29 cellular contexts compared by ENCODE assay signal in genomic region chr2:72810165-72810564, GRCh38.
"Had no signal": no experiment of that assay in that cellular context is flagged by ENCODE, and none has a peak within 500 bp of the region (broad histone marks: within the 10 kb centered on the region; RNA-seq: fewer than 3 reads in every experiment).

No MANE protein-coding gene starts in this region.

- H3K9me3 ChIP-seq: suprapubic skin, testis, thoracic aorta, thyroid gland, uterus, vagina had no signal

- H3K27me3 Mint-ChIP-seq: stimulated activated memory B cell treated with anti-CD40 and anti-IgM and Interleukin-4, amounts not matched to agents 10 μg/mL and 1 μg/mL and 100 μg/mL, for 72 hours; stimulated activated naive B cell treated with anti-CD40 and anti-IgM and Interleukin-4, amounts not matched to agents 10 μg/mL and 1 μg/mL and 100 μg/mL, for 72 hours; stimulated activated naive CD8-positive, alpha-beta T cell treated with anti-CD3 and anti-CD28 coated beads, Interleukin-15, amount 100 ng/mL, for 72 hours; stimulated activated naive CD8-positive, alpha-beta T cell treated with anti-CD3 and anti-CD28 coated beads, Interleukin-15, Interleukin-2, amounts not matched to agents 100 ng/mL and 50 ng/mL, for 24 hours; type B pancreatic cell had no signal

- H3K36me3 ChIP-seq: suprapubic skin, thoracic aorta, thyroid gland, transverse colon, upper lobe of left lung, upper lobe of right lung, uterus, vagina had no signal

- FAIRE-seq: urothelium cell line had no signal

- H3K4me1 Mint-ChIP-seq: stimulated activated effector memory CD8-positive, alpha-beta T cell treated with anti-CD3 and anti-CD28 coated beads, Interleukin-12 subunit alpha, Interleukin-12 subunit beta, amount 100 ng/mL, for 72 hours; stimulated activated naive B cell treated with anti-CD40 and anti-IgM and Interleukin-4, amounts not matched to agents 10 μg/mL and 1 μg/mL and 100 μg/mL, for 72 hours had no signal

- H3K4me1 ChIP-seq: suprapubic skin, testis, thyroid gland, tibial artery, transverse colon, upper lobe of left lung, upper lobe of right lung, uterus had no signal

- H3K27me3 ChIP-seq: stomach, suprapubic skin, testis, thyroid gland, tibial artery, tibial nerve, transverse colon, upper lobe of left lung, upper lobe of right lung, uterus, vagina had no signal

- DNase-seq: stimulated activated CD4-positive, alpha-beta T cell treated with anti-CD3 and anti-CD28 coated beads, Interleukin-2, amount 100 ng/mL, for 48 hours; stimulated activated CD4-positive, alpha-beta T cell treated with anti-CD3 and anti-CD28 coated beads, Interleukin-4, amount 100 ng/mL, for 1 hour; stimulated activated CD4-positive, alpha-beta T cell treated with anti-CD3 and anti-CD28 coated beads, Interleukin-4, amount 100 ng/mL, for 24 hours; stimulated activated CD4-positive, alpha-beta T cell treated with anti-CD3 and anti-CD28 coated beads, Interleukin-4, amount 100 ng/mL, for 4 hours; stimulated activated CD8-positive, alpha-beta memory T cell treated with anti-CD3 and anti-CD28 coated beads, Interleukin-4, amount 100 ng/mL, for 48 hours; stimulated activated naive B cell treated with anti-CD40 and anti-IgM and Interleukin-4, amounts not matched to agents 10 μg/mL and 1 μg/mL and 100 μg/mL, for 72 hours; stimulated activated naive CD4-positive, alpha-beta T cell; stimulated activated naive CD4-positive, alpha-beta T cell treated with Interleukin-2 at 50 U/mL for 16 hours; stimulated activated naive CD8-positive, alpha-beta T cell treated with anti-CD3 and anti-CD28 coated beads, Interleukin-15, amount 100 ng/mL, for 72 hours; stimulated activated naive CD8-positive, alpha-beta T cell treated with anti-CD3 and anti-CD28 coated beads, Interleukin-15, Interleukin-2, amounts not matched to agents 100 U/mL and 50 U/mL, for 24 hours; stomach; substantia nigra; testis; thyroid gland; tibial artery; transverse colon; trophoblast cell; upper lobe of left lung; upper lobe of right lung; uterus had no signal

- H3K4me3 ChIP-seq: stomach, suprapubic skin, testis, thoracic aorta, thyroid gland, tibial artery, tibial nerve, transverse colon, upper lobe of left lung, upper lobe of right lung, uterus, vagina had no signal

- H3K9me3 Mint-ChIP-seq: type B pancreatic cell had no signal

- H3K4me3 Mint-ChIP-seq: stimulated activated effector memory CD8-positive, alpha-beta T cell treated with anti-CD3 and anti-CD28 coated beads, Interleukin-12 subunit alpha, Interleukin-12 subunit beta, amount 100 ng/mL, for 72 hours; stimulated activated memory B cell treated with anti-CD40 and anti-IgM and Interleukin-4, amounts not matched to agents 10 μg/mL and 1 μg/mL and 100 μg/mL, for 72 hours; stimulated activated naive B cell treated with anti-CD40 and anti-IgM and Interleukin-4, amounts not matched to agents 10 μg/mL and 1 μg/mL and 100 μg/mL, for 72 hours; stimulated activated naive CD8-positive, alpha-beta T cell treated with anti-CD3 and anti-CD28 coated beads, Interleukin-15, amount 100 ng/mL, for 72 hours; stimulated activated naive CD8-positive, alpha-beta T cell treated with anti-CD3 and anti-CD28 coated beads, Interleukin-15, Interleukin-2, amounts not matched to agents 100 ng/mL and 50 ng/mL, for 24 hours; type B pancreatic cell had no signal

- ATAC-seq: stimulated activated effector memory CD8-positive, alpha-beta T cell treated with anti-CD3 and anti-CD28 coated beads, Interleukin-12 subunit alpha, Interleukin-12 subunit beta, amount 100 ng/mL, for 72 hours; stimulated activated memory B cell treated with anti-CD40 and anti-IgM and Interleukin-4, amounts not matched to agents 10 μg/mL and 1 μg/mL and 100 μg/mL, for 72 hours; stimulated activated naive B cell treated with anti-CD40 and anti-IgM and Interleukin-4, amounts not matched to agents 10 μg/mL and 1 μg/mL and 100 μg/mL, for 72 hours; stimulated activated naive CD8-positive, alpha-beta T cell treated with anti-CD3 and anti-CD28 coated beads, Interleukin-15, amount 100 ng/mL, for 72 hours; stimulated activated naive CD8-positive, alpha-beta T cell treated with anti-CD3 and anti-CD28 coated beads, Interleukin-15, Interleukin-2, amounts not matched to agents 100 U/mL and 50 U/mL, for 24 hours; upper lobe of right lung had no signal

- H3K27ac Mint-ChIP-seq: stimulated activated effector memory CD8-positive, alpha-beta T cell treated with anti-CD3 and anti-CD28 coated beads, Interleukin-12 subunit alpha, Interleukin-12 subunit beta, amount 100 ng/mL, for 72 hours; stimulated activated memory B cell treated with anti-CD40 and anti-IgM and Interleukin-4, amounts not matched to agents 10 μg/mL and 1 μg/mL and 100 μg/mL, for 72 hours; stimulated activated naive B cell treated with anti-CD40 and anti-IgM and Interleukin-4, amounts not matched to agents 10 μg/mL and 1 μg/mL and 100 μg/mL, for 72 hours; stimulated activated naive CD8-positive, alpha-beta T cell treated with anti-CD3 and anti-CD28 coated beads, Interleukin-15, amount 100 ng/mL, for 72 hours; stimulated activated naive CD8-positive, alpha-beta T cell treated with anti-CD3 and anti-CD28 coated beads, Interleukin-15, Interleukin-2, amounts not matched to agents 100 ng/mL and 50 ng/mL, for 24 hours; type B pancreatic cell had no signal

- H3K27ac ChIP-seq: stomach, suprapubic skin, testis, thoracic aorta, thyroid gland, tibial artery, tibial nerve, transverse colon, upper lobe of left lung, upper lobe of right lung, uterus, vagina had no signal
